In the genomic region with DNA sequence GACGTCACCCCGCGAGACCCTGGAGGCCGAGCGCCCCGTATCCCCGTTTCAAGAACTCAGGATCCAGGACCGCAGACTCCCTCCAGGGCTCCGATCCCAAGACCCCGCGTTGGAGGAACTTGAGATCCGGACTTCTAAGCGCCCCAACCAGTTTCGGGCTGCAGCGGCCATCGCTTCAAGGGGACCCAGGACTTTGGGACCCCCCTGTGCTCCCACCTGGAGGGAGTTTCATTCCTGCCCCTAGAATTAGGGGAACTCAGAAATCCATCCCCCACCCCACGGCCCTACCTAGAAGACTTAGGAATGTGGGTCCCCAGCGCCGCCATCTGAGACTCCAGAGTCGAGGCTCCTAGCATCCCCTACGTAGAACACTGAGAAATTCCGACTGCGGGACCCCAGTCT, we compare ENCODE assay signal across 8 cellular contexts. TPM values are rescaled to one million over a fixed set of nuclear protein-coding genes. Genes with fewer than 3 reads are reported as not detected.
DNase-seq lines count a peak whose midpoint lies in the region; TF ChIP-seq lines count a peak whose summit lies in the region.

No MANE protein-coding gene starts in this region.

- DNase-seq in MM.1S (no peak), dorsolateral prefrontal cortex (no peak), nephron progenitor cell (no peak), erythroblast (lab: John Stamatoyannopoulos, UW) (no peak), NCI-H1930 (lab: John Stamatoyannopoulos, UW) (no peak), SW480 (ENCODE audit: low spot score) (no peak), EL (no peak)

- peaks cover 13% of the 10 kb centered on the region for H3K36me3 Mint-ChIP-seq in nephron progenitor cell (ENCODE audit: low read depth)

- TF ChIP-seq POLR2A in erythroblast (IDR thresholded peaks at IDR 0.05; ENCODE audit: low read length), result no peak

- H2AFZ ChIP-seq in MM.1S (ENCODE audit: low read length), result peak overlapping the region; percentile 84

- peak; percentile 30 for TF ChIP-seq CTCF in C4-2B (conservative IDR thresholded peaks at IDR 0.05)
- no peak; the same call in 1 of the 2 replicates for TF ChIP-seq CTCF in MM.1S (IDR thresholded peaks at IDR 0.05; ENCODE audit: low read length)
- TF ChIP-seq CTCF in dorsolateral prefrontal cortex (IDR thresholded peaks at IDR 0.05 in 54 of 56, conservative IDR thresholded peaks at IDR 0.05 in 2 of 56; ENCODE audit: low read depth in 1 of 56, partially characterized antibody in 56 of 56), result peak in 19 of 56 donors; percentile 4 to 84 (median 57)
- peak; percentile 80 for TF ChIP-seq CTCF in nephron progenitor cell (IDR thresholded peaks at IDR 0.05)

- no peaks in the 10 kb centered on the region for H3K9me3 Mint-ChIP-seq in nephron progenitor cell

- peaks cover 15% of the 10 kb centered on the region for H3K4me1 ChIP-seq in MM.1S (ENCODE audit: low read length)

- peaks cover 6% of the 10 kb centered on the region for H3K27me3 Mint-ChIP-seq in nephron progenitor cell (ENCODE audit: low read depth, poor library complexity)

- H3K9me2 ChIP-seq in MM.1S (replicated peaks; ENCODE audit: insufficient read depth, low read length), result no peaks in the 10 kb centered on the region

- peak overlapping the region; percentile 79 for H3K4me3 ChIP-seq in MM.1S (ENCODE audit: low read length)
- H3K4me3 ChIP-seq in dorsolateral prefrontal cortex, result peak overlapping the region; percentile 60 to 96 (median 83)

- intact Hi-C loops in dorsolateral prefrontal cortex (cut with DNase I), result loop anchor here in 1 of 2 donors (2.0 kb wide), 1 partner anchor 22 kb away; the partner anchor contains the start of gene RPS16

- H3F3A ChIP-seq in MM.1S (ENCODE audit: insufficient read depth, low read length), result peaks cover 38% of the 10 kb centered on the region

- H3K9ac ChIP-seq in MM.1S (ENCODE audit: low read length), result peak overlapping the region; percentile 78

- H3K27ac ChIP-seq in C4-2B, result peak overlapping the region; percentile 76
- H3K27ac ChIP-seq in MM.1S (ENCODE audit: low read length), result no peak overlapping the region
- H3K27ac ChIP-seq in dorsolateral prefrontal cortex, result peak overlapping the region in 57 of 59 donors; percentile 53 to 98 (median 93)

- H3K27me3 ChIP-seq in MM.1S (replicated peaks; ENCODE audit: insufficient read depth, low read length), result no peaks in the 10 kb centered on the region
- H3K27me3 ChIP-seq in dorsolateral prefrontal cortex, result peaks cover 0 to 10% (median 0%) of the 10 kb centered on the region in 45 donors

- H3K36me3 ChIP-seq in MM.1S (replicated peaks; ENCODE audit: insufficient read depth, low read length), result peaks cover 10% of the 10 kb centered on the region; the same call in 1 of the 2 replicates

- H3K9me3 ChIP-seq in MM.1S (replicated peaks; ENCODE audit: insufficient read depth, low read length), result no peaks in the 10 kb centered on the region

- peaks cover 65% of the 10 kb centered on the region for H3K4me1 Mint-ChIP-seq in nephron progenitor cell

- peaks cover 10% of the 10 kb centered on the region; the same call in 1 of the 2 replicates for H4K20me1 ChIP-seq in MM.1S (ENCODE audit: insufficient read depth, low read length)

- H3K27ac Mint-ChIP-seq in nephron progenitor cell, result peak overlapping the region; percentile 74

- peak overlapping the region; percentile 97 for H3K4me2 ChIP-seq in MM.1S (ENCODE audit: low read depth, low read length)

- H3K79me2 ChIP-seq in MM.1S (ENCODE audit: low read length), result peaks cover 11% of the 10 kb centered on the region

- peak overlapping the region; percentile 98 for H3K4me3 Mint-ChIP-seq in nephron progenitor cell

RNA-seq across cellular contexts. Expression of gene PLEKHG2, which starts 0.4 kb away (rescaled TPM):
- 10 to 100 TPM in 50 of 120 experiments, 1 to 10 TPM in 70; 2.1 to 25.5 (median 9.2) TPM for total RNA-seq in dorsolateral prefrontal cortex

RNA-seq across cellular contexts. Expression of gene ZFP36, which starts 6.2 kb away (rescaled TPM):
- 100 to 1,000 TPM in 17 of 120 experiments, 10 to 100 TPM in 99, 1 to 10 TPM in 4; 7.0 to 246 (median 38.2) TPM for total RNA-seq in dorsolateral prefrontal cortex

RNA-seq across cellular contexts. Expression of gene MED29, which starts 21.7 kb away (rescaled TPM):
- total RNA-seq in dorsolateral prefrontal cortex, result 10 to 100 TPM; 41.8 to 99.7 (median 69.9) TPM

RNA-seq across cellular contexts. Expression of gene PAF1, which starts 22.0 kb away (rescaled TPM):
- 10 to 100 TPM; 33.5 to 65.7 (median 46.2) TPM for total RNA-seq in dorsolateral prefrontal cortex

RNA-seq across cellular contexts. Expression of gene RPS16, which starts 22.9 kb away (rescaled TPM):
- 100 to 1,000 TPM; 365 to 780 (median 506) TPM for total RNA-seq in dorsolateral prefrontal cortex
